Comparison of ENCODE assay signal across 14 cellular contexts in the genomic region with DNA sequence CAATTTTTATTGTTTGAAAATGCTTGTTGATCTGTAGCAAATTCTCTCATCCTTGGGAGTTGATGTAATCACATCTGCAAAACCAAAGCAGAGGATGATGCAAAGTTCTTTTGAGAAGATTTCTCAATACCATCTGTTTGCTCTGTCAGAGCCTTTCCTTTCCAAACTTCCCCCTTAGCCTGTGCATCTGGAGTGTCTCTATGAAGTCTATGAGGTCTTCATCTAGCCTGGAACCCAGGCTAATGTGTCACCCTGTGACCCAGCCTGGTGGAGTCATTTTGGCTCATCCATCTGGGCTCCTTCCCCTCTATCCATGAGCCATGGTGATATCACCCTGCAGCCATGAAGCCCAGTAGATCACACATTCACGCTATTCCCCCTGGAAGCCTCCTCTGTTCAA.
DNase-seq lines count a peak whose midpoint lies in the region; ATAC-seq, FAIRE-seq and TF ChIP-seq lines count a peak whose summit lies in the region.
"Had no signal": no experiment of that assay in that cellular context is flagged by ENCODE, and none has a peak within 500 bp of the region (broad histone marks: within the 10 kb centered on the region; RNA-seq: fewer than 3 reads in every experiment).

No MANE protein-coding gene starts in this region.

- peak overlapping the region; percentile 47 for H3K27ac ChIP-seq in RWPE1
- H3K27ac ChIP-seq in pancreas: no peak overlapping the region
- H3K27ac ChIP-seq: stomach had no signal

- peaks cover 11% of the 10 kb centered on the region for H3K9me3 Mint-ChIP-seq in activated naive CD8-positive, alpha-beta T cell treated with anti-CD3 and anti-CD28 coated beads, Interleukin-2, amount 50 U/mL, for 24 hours

- H3K4me1 Mint-ChIP-seq in activated naive CD8-positive, alpha-beta T cell treated with anti-CD3 and anti-CD28 coated beads, Interleukin-2, amount 50 U/mL, for 24 hours: no peaks in the 10 kb centered on the region
- H3K4me1 Mint-ChIP-seq: activated naive CD8-positive, alpha-beta T cell treated with anti-CD3 and anti-CD28 coated beads for 36 hours had no signal

- H3K4me1 ChIP-seq in pancreas: no peaks in the 10 kb centered on the region
- H3K4me1 ChIP-seq: stomach had no signal

- no peak overlapping the region for H3K27ac Mint-ChIP-seq in activated naive CD8-positive, alpha-beta T cell treated with anti-CD3 and anti-CD28 coated beads, Interleukin-2, amount 50 U/mL, for 24 hours
- H3K27ac Mint-ChIP-seq: activated naive CD8-positive, alpha-beta T cell treated with anti-CD3 and anti-CD28 coated beads for 36 hours; H9 had no signal

- POLR2A ChIA-PET in RWPE1 (lab: Yijun Ruan, JAX; ENCODE audit: low non-redundant PET): no interaction called here

- no peak for TF ChIP-seq CTCF in RWPE1 (conservative IDR thresholded peaks at IDR 0.05; ENCODE audit: low read depth)
- TF ChIP-seq CTCF in pancreas (IDR thresholded peaks at IDR 0.05): no peak

- no peaks in the 10 kb centered on the region for H3K9me3 ChIP-seq in pancreas

- H3K36me3 ChIP-seq in pancreas: no peaks in the 10 kb centered on the region
- H3K36me3 ChIP-seq: stomach had no signal

- peak in 3 of 4 donors; percentile 14 to 74 (median 43) for ATAC-seq in pancreas
- no peak for ATAC-seq in HG03175 (IDR thresholded peaks at IDR 0.05; ENCODE audit: unreplicated experiment)
- ATAC-seq in activated naive CD8-positive, alpha-beta T cell treated with anti-CD3 and anti-CD28 coated beads, Interleukin-2, amount 50 U/mL, for 24 hours: no peak

- no peak overlapping the region for H3K4me3 ChIP-seq in pancreas
- H3K4me3 ChIP-seq: stomach had no signal

- intact Hi-C loops in pancreas (cut with DNase I): no loop called here

- WGBS in pancreas, 2 donors: 81 to 95% methylated on average over 1 of the region's 1 CpG

- CTCF ChIA-PET in RWPE1 (lab: Yijun Ruan, JAX): interaction anchor here (0.6 kb wide), 1 partner anchor 13 kb away, joined by 3 read pairs; no protein-coding TSS in a partner anchor

- no peak overlapping the region for H3K4me3 Mint-ChIP-seq in activated naive CD8-positive, alpha-beta T cell treated with anti-CD3 and anti-CD28 coated beads, Interleukin-2, amount 50 U/mL, for 24 hours
- H3K4me3 Mint-ChIP-seq: activated naive CD8-positive, alpha-beta T cell treated with anti-CD3 and anti-CD28 coated beads for 36 hours; H9 had no signal

- peaks cover 24% of the 10 kb centered on the region for H3K27me3 Mint-ChIP-seq in activated naive CD8-positive, alpha-beta T cell treated with anti-CD3 and anti-CD28 coated beads, Interleukin-2, amount 50 U/mL, for 24 hours

- H3K27me3 ChIP-seq in pancreas: no peaks in the 10 kb centered on the region
- H3K27me3 ChIP-seq: stomach had no signal

- no peaks in the 10 kb centered on the region for H3K36me3 Mint-ChIP-seq in activated naive CD8-positive, alpha-beta T cell treated with anti-CD3 and anti-CD28 coated beads, Interleukin-2, amount 50 U/mL, for 24 hours (ENCODE audit: low read depth)
- H3K36me3 Mint-ChIP-seq: activated naive CD8-positive, alpha-beta T cell treated with anti-CD3 and anti-CD28 coated beads for 36 hours had no signal

- FAIRE-seq in pancreas (lab: Jason Lieb, UNC): no peak
- FAIRE-seq: D721Med had no signal

- DNase-seq in GM04504 (ENCODE audit: low read depth) (peak; percentile 96), RWPE1 (ENCODE audit: low spot score) (no peak), fibroblast of gingiva (ENCODE audit: low read depth) (peak; percentile 91), pancreas (no peak), NCI-H2107 (lab: John Stamatoyannopoulos, UW) (no peak)
- DNase-seq in activated CD4-positive, alpha-beta T cell treated with anti-CD3 and anti-CD28 coated beads, Interleukin-2, amount 50 U/mL, for 1 hour: no peak
- no peak for DNase-seq in activated naive CD8-positive, alpha-beta T cell treated with anti-CD3 and anti-CD28 coated beads, Interleukin-2, amount 50 U/mL, for 24 hours
- DNase-seq: activated naive CD8-positive, alpha-beta T cell treated with anti-CD3 and anti-CD28 coated beads for 36 hours; H9; KBM-7; NCI-H2029 treated with DMSO at 0.1 percent for 48 hours; stomach had no signal

Comparison
In these comparisons a context has a peak if more than half of its experiments do, and no peak if none do; other contexts are left out.
1. DNase-seq: peak in GM04504 (single experiment) and fibroblast of gingiva (single experiment); none in RWPE1 (single experiment), pancreas (0 of 6), activated CD4-positive, alpha-beta T cell treated with anti-CD3 and anti-CD28 coated beads, Interleukin-2, amount 50 U/mL, for 1 hour (single experiment), activated naive CD8-positive, alpha-beta T cell treated with anti-CD3 and anti-CD28 coated beads, Interleukin-2, amount 50 U/mL, for 24 hours (single experiment) and NCI-H2107 (single experiment).
2. ATAC-seq: peak in pancreas (3 of 4); none in HG03175 (single experiment) and activated naive CD8-positive, alpha-beta T cell treated with anti-CD3 and anti-CD28 coated beads, Interleukin-2, amount 50 U/mL, for 24 hours (single experiment).